ENCODE assay signal across 2 cellular contexts in the genomic region with DNA sequence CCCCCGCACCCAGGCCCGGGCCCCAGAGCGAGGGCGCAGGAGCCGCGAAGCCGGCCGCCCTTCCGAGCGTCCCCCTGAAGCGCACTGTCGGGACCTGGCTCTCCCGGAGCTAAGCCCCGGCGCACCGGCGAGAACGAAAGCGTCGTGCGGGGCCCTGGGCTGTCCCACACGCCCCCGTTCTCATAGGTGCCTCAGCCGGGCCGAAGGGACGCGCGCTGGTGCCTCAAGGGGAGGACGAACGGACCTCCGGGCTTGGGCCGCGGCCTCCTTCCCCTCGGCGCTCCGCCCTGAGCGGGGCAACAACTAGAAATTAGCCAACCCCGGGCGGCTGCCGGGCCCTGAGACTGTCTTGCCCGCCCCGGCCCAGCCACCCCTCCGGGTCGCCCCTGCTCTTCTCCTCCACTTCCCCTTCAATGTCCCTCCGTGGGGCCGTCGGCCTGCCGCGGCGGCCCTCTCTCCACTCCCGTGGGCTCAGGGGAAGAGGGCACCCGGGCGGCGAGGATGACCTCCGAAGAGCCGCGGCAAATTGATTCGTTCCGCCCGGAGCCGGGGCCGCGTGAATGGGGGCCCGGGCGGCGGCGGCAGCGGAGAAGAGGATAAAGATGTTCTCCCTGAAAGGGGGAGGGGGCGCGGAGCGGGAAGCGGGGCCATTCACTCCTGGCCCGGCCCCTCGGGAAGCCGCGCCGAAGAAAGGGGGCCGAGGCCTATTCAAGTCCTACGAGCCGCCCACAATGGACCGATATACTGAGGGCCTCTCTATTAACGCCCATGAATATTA.
TF ChIP-seq lines count a peak whose summit lies in the region.

No MANE protein-coding gene starts in this region.

TF ChIP-seq in endothelial cell of umbilical vein, 7 proteins besides CTCF, POLR2A, EP300 and RAD21:
- peak; percentile 98 for TF ChIP-seq EZH2 (IDR thresholded peaks at IDR 0.05; ENCODE audit: borderline replicate concordance, low read depth, low read length, severe bottlenecking)
- TF ChIP-seq FOS (IDR thresholded peaks at IDR 0.05; ENCODE audit: borderline replicate concordance, insufficient read depth, low read length): no peak
- no peak for TF ChIP-seq GATA2 (IDR thresholded peaks at IDR 0.05; ENCODE audit: insufficient read depth, insufficient read length, low read depth, low read length)
- TF ChIP-seq JUN (IDR thresholded peaks at IDR 0.05; ENCODE audit: borderline replicate concordance, insufficient read depth, insufficient read length, low read depth): no peak
TF ChIP-seq in endothelial cell of umbilical vein: peak in this region for 1.

TF ChIP-seq in neural cell, 6 proteins besides CTCF, POLR2A, EP300 and RAD21:
- TF ChIP-seq SMC3 (conservative IDR thresholded peaks at IDR 0.05; ENCODE audit: poor library complexity) (no peak), EZH2 (IDR thresholded peaks at IDR 0.05; ENCODE audit: borderline replicate concordance, insufficient read depth, low read length, poor library complexity, severe bottlenecking) (peak; percentile 95)
